In the genomic region with DNA sequence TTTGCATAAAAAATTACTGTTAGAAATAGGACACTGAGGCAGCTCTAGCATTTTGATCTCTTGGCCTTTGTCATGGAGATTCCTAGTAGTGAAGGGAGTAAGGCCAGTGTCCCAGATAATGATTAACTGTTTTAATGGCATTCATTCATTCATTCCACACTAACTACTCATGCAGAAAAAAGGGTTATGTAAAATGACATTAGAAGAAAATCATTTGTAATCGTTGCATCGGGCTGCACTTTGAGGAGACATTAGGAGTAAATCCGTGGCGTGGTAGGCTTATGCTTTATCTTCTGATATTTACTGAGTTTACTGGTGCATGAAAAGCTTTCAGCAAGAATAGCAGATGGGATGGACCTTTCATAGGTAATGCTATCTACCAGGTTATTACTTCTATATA, we compare ENCODE assay signal across 24 cellular contexts.
DNase-seq lines count a peak whose midpoint lies in the region; ATAC-seq, FAIRE-seq and TF ChIP-seq lines count a peak whose summit lies in the region.
"Had no signal": no experiment of that assay in that cellular context is flagged by ENCODE, and none has a peak within 500 bp of the region (broad histone marks: within the 10 kb centered on the region; RNA-seq: fewer than 3 reads in every experiment).

No MANE protein-coding gene starts in this region.

- H2BK5ac ChIP-seq in H1 (ENCODE audit: low read depth, low read length), result no peak overlapping the region

- H2AK5ac ChIP-seq in H1 (ENCODE audit: low read depth, low read length), result no peak overlapping the region

- H3K9me3 ChIP-seq in H1 (ENCODE audit: insufficient read depth in 2 of 2, low read depth in 1 of 2, low read length in 1 of 2) (no peaks in the 10 kb centered on the region), Caco-2 (no peaks in the 10 kb centered on the region)
- H3K9me3 ChIP-seq: ovary, right lobe of liver had no signal

- H3K27me3 Mint-ChIP-seq in Caco-2 (ENCODE audit: insufficient read depth, unreplicated experiment), result no peaks in the 10 kb centered on the region
- H3K27me3 Mint-ChIP-seq: activated CD4-positive, alpha-beta T cell treated with anti-CD3 and anti-CD28 coated beads for 36 hours; natural killer cell treated with Interleukin-12 subunit alpha and Interleukin-12 subunit beta and Interleukin-15 and Interleukin-18, amount 100 ng/mL, for 72 hours had no signal

- H3K4ac ChIP-seq in H1 (replicated peaks; ENCODE audit: insufficient read length, low read depth, low read length), result no peak overlapping the region

- no peak overlapping the region for H2AFZ ChIP-seq in H1 (ENCODE audit: low read length)

- H3K27ac ChIP-seq in H1 (ENCODE audit: low read depth, low read length), result no peak overlapping the region
- H3K27ac ChIP-seq: ovary, right lobe of liver had no signal

- no peak overlapping the region for H2BK120ac ChIP-seq in H1 (replicated peaks; ENCODE audit: low read depth, low read length)

- no peaks in the 10 kb centered on the region for H3K4me1 Mint-ChIP-seq in Caco-2 (ENCODE audit: low read depth, unreplicated experiment)
- H3K4me1 Mint-ChIP-seq: activated CD4-positive, alpha-beta T cell treated with anti-CD3 and anti-CD28 coated beads for 36 hours had no signal

- H4K20me1 ChIP-seq in H1 (replicated peaks in 1 of 2; ENCODE audit: control insufficient read depth in 1 of 2, insufficient read depth in 2 of 2, low read length in 2 of 2), result peaks cover 1 to 2% of the 10 kb centered on the region in 2 experiments

- no peak for TF ChIP-seq POLR2A in H1 (IDR thresholded peaks at IDR 0.05; ENCODE audit: control extremely low read depth in 1 of 2, low read depth in 2 of 2, low read length in 2 of 2)

- no peak overlapping the region for H3K27ac Mint-ChIP-seq in Caco-2 (ENCODE audit: unreplicated experiment)
- H3K27ac Mint-ChIP-seq: activated CD4-positive, alpha-beta T cell treated with anti-CD3 and anti-CD28 coated beads for 36 hours; CD14-positive monocyte; natural killer cell treated with Interleukin-12 subunit alpha and Interleukin-12 subunit beta and Interleukin-15 and Interleukin-18, amount 100 ng/mL, for 72 hours had no signal

- H3K9ac ChIP-seq in H1 (replicated peaks in 1 of 4; ENCODE audit: extremely low read depth in 1 of 4, low read depth in 3 of 4, low read length in 3 of 4), result no peak overlapping the region

- H3K36me3 Mint-ChIP-seq in Caco-2 (ENCODE audit: insufficient read depth, unreplicated experiment), result no peaks in the 10 kb centered on the region
- H3K36me3 Mint-ChIP-seq: natural killer cell treated with Interleukin-12 subunit alpha and Interleukin-12 subunit beta and Interleukin-15 and Interleukin-18, amount 100 ng/mL, for 72 hours had no signal

- no peaks in the 10 kb centered on the region for H3K36me3 ChIP-seq in H1 (ENCODE audit: control insufficient read depth in 2 of 4, insufficient read depth in 4 of 4, low read length in 3 of 4)
- H3K36me3 ChIP-seq in Caco-2 (ENCODE audit: control insufficient read depth, insufficient read depth, low read length), result no peaks in the 10 kb centered on the region
- H3K36me3 ChIP-seq: ovary, right lobe of liver had no signal

- no peak overlapping the region for H3K14ac ChIP-seq in H1 (ENCODE audit: insufficient read length)

- no peak for TF ChIP-seq RAD21 in H1 (IDR thresholded peaks at IDR 0.05 in 1 of 2, conservative IDR thresholded peaks at IDR 0.05 in 1 of 2; ENCODE audit: low read depth in 2 of 2, low read length in 2 of 2)

- H3K23me2 ChIP-seq in H1 (ENCODE audit: low read depth, low read length), result no peaks in the 10 kb centered on the region; the same call in 1 of the 2 replicates

- no peaks in the 10 kb centered on the region for H3K79me2 ChIP-seq in H1 (ENCODE audit: control insufficient read depth in 1 of 2, insufficient read depth in 2 of 2, low read length in 2 of 2)

- H3K4me3 Mint-ChIP-seq in Caco-2 (ENCODE audit: unreplicated experiment), result no peak overlapping the region
- H3K4me3 Mint-ChIP-seq: activated CD4-positive, alpha-beta T cell treated with anti-CD3 and anti-CD28 coated beads for 36 hours; CD14-positive monocyte; natural killer cell treated with Interleukin-12 subunit alpha and Interleukin-12 subunit beta and Interleukin-15 and Interleukin-18, amount 100 ng/mL, for 72 hours had no signal

- H3K27me3 ChIP-seq in H1 (replicated peaks in 1 of 4; ENCODE audit: control insufficient read depth in 3 of 4, extremely low read depth in 1 of 4, insufficient read depth in 3 of 4, low read length in 3 of 4) (no peaks in the 10 kb centered on the region), Caco-2 (replicated peaks; ENCODE audit: control insufficient read depth, insufficient read depth, low read length) (no peaks in the 10 kb centered on the region)
- H3K27me3 ChIP-seq: ovary, right lobe of liver had no signal

- H2BK20ac ChIP-seq in H1 (ENCODE audit: low read length), result no peak overlapping the region

- FAIRE-seq in H1 (lab: Jason Lieb, UNC), result peak; percentile 36
- FAIRE-seq: bronchial epithelial cell, TTC549 had no signal

- no TSS peak for BruUV-seq in Caco-2 (replicated peaks; lab: Mats Ljungman, UMichigan)

- TF ChIP-seq CTCF in H1 (IDR thresholded peaks at IDR 0.05; ENCODE audit: control extremely low read depth in 1 of 3, insufficient read depth in 1 of 3, low read depth in 1 of 3, low read length in 3 of 3), result no peak
- no peak for TF ChIP-seq CTCF in Caco-2 (IDR thresholded peaks at IDR 0.05; ENCODE audit: insufficient read depth in 1 of 2, low read depth in 1 of 2, low read length in 1 of 2, severe bottlenecking in 1 of 2, unreplicated experiment in 1 of 2)

- H3K4me2 ChIP-seq in H1 (ENCODE audit: insufficient read depth in 1 of 2, low read depth in 2 of 2, low read length in 2 of 2), result peak overlapping the region in 1 of 2 experiments; percentile 26; a peak in 1 of 4 replicates

- peak; percentile 24 for DNase-seq in NCI-H510A treated with DMSO at 0.1 percent for 48 hours (lab: John Stamatoyannopoulos, UW)
- no peak for DNase-seq in NCI-H510A (lab: John Stamatoyannopoulos, UW)
- peak; percentile 34 for DNase-seq in NCI-H146 (lab: John Stamatoyannopoulos, UW)
- no peak for DNase-seq in H1 (ENCODE audit: low read depth in 1 of 2, low spot score in 2 of 2)
- no peak for DNase-seq in NCI-H2171 treated with DMSO at 0.1 percent for 48 hours (lab: John Stamatoyannopoulos, UW)
- no peak for DNase-seq in Caco-2
- DNase-seq: activated CD4-positive, alpha-beta T cell treated with anti-CD3 and anti-CD28 coated beads for 36 hours; activated naive CD4-positive, alpha-beta T cell treated with Interleukin-2 at 50 U/mL for 16 hours; activated T-cell treated with anti-CD3 and anti-CD28 coated beads, Interleukin-2, amount 50 U/mL, for 48 hours; amniotic stem cell; DMS153; midbrain; ovary; right lobe of liver; SIG-M5; T-helper 1 cell; trophoblast cell had no signal

- intact Hi-C loops in Caco-2 (cut with micrococcal nuclease; ENCODE audit: unreplicated experiment), result no loop called here

- H4K5ac ChIP-seq in H1 (ENCODE audit: insufficient read length, low read depth, low read length), result no peak overlapping the region

- H2BK15ac ChIP-seq in H1 (ENCODE audit: low read length), result no peak overlapping the region

- peaks cover 0 to 21% (median 10%) of the 10 kb centered on the region in 4 experiments; a peak in 6 of 7 replicates for H3K4me1 ChIP-seq in H1 (replicated peaks in 1 of 4; ENCODE audit: control insufficient read depth in 3 of 4, insufficient read depth in 4 of 4, low read length in 3 of 4)
- no peaks in the 10 kb centered on the region; the same call in 1 of the 2 replicates for H3K4me1 ChIP-seq in Caco-2
- H3K4me1 ChIP-seq: right lobe of liver had no signal

- H3K56ac ChIP-seq in H1 (replicated peaks; ENCODE audit: insufficient read length, low read depth, low read length), result no peak overlapping the region

- H3K4me3 ChIP-seq in H1 (ENCODE audit: extremely low read depth in 1 of 4, insufficient read depth in 2 of 4, low read depth in 3 of 4, low read length in 4 of 4), result no peak overlapping the region
- H3K4me3 ChIP-seq in Caco-2 (ENCODE audit: low read depth, low read length), result no peak overlapping the region
- H3K4me3 ChIP-seq: ovary, right lobe of liver had no signal

- no peak overlapping the region for H3K18ac ChIP-seq in H1 (ENCODE audit: extremely low read depth, low read length)

- POLR2A ChIA-PET in H1 (lab: Charles Lee; ENCODE audit: partially characterized antibody), result no interaction called here
- POLR2A ChIA-PET in Caco-2 (lab: Charles Lee), result no interaction called here

- H2BK12ac ChIP-seq in H1 (ENCODE audit: low read depth, low read length), result no peak overlapping the region

- H4K91ac ChIP-seq in H1 (replicated peaks; ENCODE audit: insufficient read length, low read length), result no peak overlapping the region

- ATAC-seq in HG02884 (IDR thresholded peaks at IDR 0.05; ENCODE audit: unreplicated experiment) (no peak), HG03108 (IDR thresholded peaks at IDR 0.05; ENCODE audit: unreplicated experiment) (no peak)
- ATAC-seq: activated CD4-positive, alpha-beta T cell treated with anti-CD3 and anti-CD28 coated beads for 36 hours; left lobe of liver; natural killer cell treated with Interleukin-12 subunit alpha and Interleukin-12 subunit beta and Interleukin-15 and Interleukin-18, amount 100 ng/mL, for 72 hours; right lobe of liver had no signal

- H3K23ac ChIP-seq in H1 (ENCODE audit: insufficient read length), result no peak overlapping the region

- H4K8ac ChIP-seq in H1 (ENCODE audit: extremely low read depth, insufficient read depth, low read length), result no peak overlapping the region

- WGBS in H1 (ENCODE audit: extremely low coverage in 1 of 2, insufficient coverage in 1 of 2, insufficient read length in 1 of 2, insufficient replicate concordance in 2 of 2, low coverage in 1 of 2, low lambda C conversion rate in 2 of 2, missing lambda C conversion rate in 1 of 2), 2 experiments, result 70% methylated on average over 4 of the region's 4 CpGs; no CpG with 5 or more reads in 1 of the 2 experiments

- no peaks in the 10 kb centered on the region for H3K79me1 ChIP-seq in H1 (ENCODE audit: low read depth, low read length)

- CTCF ChIA-PET in H1 (lab: Charles Lee; ENCODE audit: partially characterized antibody), result interaction anchor here (0.6 to 1.8 kb wide), 3 partner anchors 8 to 52 kb away, joined by 3 to 4 read pairs (median 3); no protein-coding TSS in a partner anchor
- CTCF ChIA-PET in Caco-2 (lab: Charles Lee), result no interaction called here

- no peaks in the 10 kb centered on the region for H3K9me3 Mint-ChIP-seq in Caco-2 (ENCODE audit: unreplicated experiment)
- H3K9me3 Mint-ChIP-seq: CD14-positive monocyte; natural killer cell treated with Interleukin-12 subunit alpha and Interleukin-12 subunit beta and Interleukin-15 and Interleukin-18, amount 100 ng/mL, for 72 hours had no signal

- no peak for TF ChIP-seq EP300 in H1 (IDR thresholded peaks at IDR 0.05; ENCODE audit: borderline replicate concordance in 1 of 2, low read depth in 2 of 2, low read length in 2 of 2)

TF ChIP-seq in H1, 55 proteins besides CTCF, POLR2A, EP300 and RAD21:
- TF ChIP-seq SAP30 (IDR thresholded peaks at IDR 0.05; ENCODE audit: insufficient read depth, insufficient replicate concordance, low read length), result no peak
- TF ChIP-seq POU5F1 (IDR thresholded peaks at IDR 0.05; ENCODE audit: low read depth, low read length), result peak; percentile 26; the same call in 1 of the 2 replicates

Comparison
In these comparisons a context has a peak if more than half of its experiments do, and no peak if none do; other contexts are left out.
1. DNase-seq: peak in NCI-H510A treated with DMSO at 0.1 percent for 48 hours (single experiment) and NCI-H146 (single experiment); none in NCI-H510A (single experiment), H1 (0 of 2), NCI-H2171 treated with DMSO at 0.1 percent for 48 hours (single experiment) and Caco-2 (0 of 2).